In genomic region chr14:67683821-67684220, GRCh38 we compare ENCODE assay signal across 30 cellular contexts. TPM values are rescaled to one million over a fixed set of nuclear protein-coding genes. Genes with fewer than 3 reads are reported as not detected.
DNase-seq lines count a peak whose midpoint lies in the region; ATAC-seq, FAIRE-seq and TF ChIP-seq lines count a peak whose summit lies in the region.
"Had no signal": no experiment of that assay in that cellular context is flagged by ENCODE, and none has a peak within 500 bp of the region (broad histone marks: within the 10 kb centered on the region; RNA-seq: fewer than 3 reads in every experiment).

No MANE protein-coding gene starts in this region.

- no peak for DNase-seq in T-helper 2 cell treated with Interferon-gamma antibody and Interleukin-4, amounts not matched to agents 5 μg/mL and 100 μg/mL, for 36 hours (ENCODE audit: low spot score)
- DNase-seq in T-helper 2 cell (no peak), GM12878 (ENCODE audit: low read depth, low spot score) (no peak), left lobe of liver (ENCODE audit: low spot score) (no peak), SHP77 treated with DMSO at 0.1 percent for 48 hours (lab: John Stamatoyannopoulos, UW) (no peak)
- no peak for DNase-seq in CD4-positive, alpha-beta T cell
- DNase-seq: activated CD4-positive, alpha-beta T cell treated with anti-CD3 and anti-CD28 coated beads, Interleukin-2, amount 10 ng/mL, durations not matched to agents 7 days and 5 days; adrenal gland; brain microvascular endothelial cell; C1 segment of cervical spinal cord; Caco-2; DMS79; gastrocnemius medialis; left cardiac atrium; mammary epithelial cell; NCI-H2107; ovary; SIG-M5; small intestine; stimulated activated naive CD8-positive, alpha-beta T cell treated with anti-CD3 and anti-CD28 coated beads, Interleukin-15, Interleukin-2, amounts not matched to agents 100 U/mL and 50 U/mL, for 24 hours; T1000 had no signal

- H3K27me3 Mint-ChIP-seq in T-helper 2 cell treated with Interferon-gamma antibody and Interleukin-4, amounts not matched to agents 5 μg/mL and 100 μg/mL, for 36 hours (ENCODE audit: low read depth) = no peaks in the 10 kb centered on the region
- H3K27me3 Mint-ChIP-seq in CD4-positive, alpha-beta T cell = no peaks in the 10 kb centered on the region
- H3K27me3 Mint-ChIP-seq: activated CD4-positive, alpha-beta T cell treated with anti-CD3 and anti-CD28 coated beads, Interleukin-2, amount 10 ng/mL, durations not matched to agents 7 days and 5 days had no signal

- H3K36me3 ChIP-seq in GM12878 (ENCODE audit: control insufficient read depth in 2 of 2, insufficient read depth in 2 of 2, low read length in 1 of 2) (peaks cover 5 to 52% of the 10 kb centered on the region in 2 experiments), gastroesophageal sphincter (peaks cover 0 to 91% of the 10 kb centered on the region in 2 donors)
- H3K36me3 ChIP-seq: ovary had no signal

- peak overlapping the region; percentile 4 for H3K27ac Mint-ChIP-seq in T-helper 2 cell treated with Interferon-gamma antibody and Interleukin-4, amounts not matched to agents 5 μg/mL and 100 μg/mL, for 36 hours
- peak overlapping the region; percentile 23 for H3K27ac Mint-ChIP-seq in CD4-positive, alpha-beta T cell
- H3K27ac Mint-ChIP-seq: activated CD4-positive, alpha-beta T cell treated with anti-CD3 and anti-CD28 coated beads, Interleukin-2, amount 10 ng/mL, durations not matched to agents 7 days and 5 days had no signal

- peaks cover 43% of the 10 kb centered on the region for H3K4me1 Mint-ChIP-seq in T-helper 2 cell treated with Interferon-gamma antibody and Interleukin-4, amounts not matched to agents 5 μg/mL and 100 μg/mL, for 36 hours (ENCODE audit: low read depth)
- H3K4me1 Mint-ChIP-seq in CD4-positive, alpha-beta T cell (ENCODE audit: low read depth) = peaks cover 22% of the 10 kb centered on the region
- H3K4me1 Mint-ChIP-seq: neural crest cell had no signal

- H3K36me3 Mint-ChIP-seq in T-helper 2 cell treated with Interferon-gamma antibody and Interleukin-4, amounts not matched to agents 5 μg/mL and 100 μg/mL, for 36 hours (ENCODE audit: low read depth) = peaks cover 69% of the 10 kb centered on the region
- peaks cover 77% of the 10 kb centered on the region for H3K36me3 Mint-ChIP-seq in CD4-positive, alpha-beta T cell (ENCODE audit: low read depth)

- H3K9me3 Mint-ChIP-seq in T-helper 2 cell treated with Interferon-gamma antibody and Interleukin-4, amounts not matched to agents 5 μg/mL and 100 μg/mL, for 36 hours = no peaks in the 10 kb centered on the region
- H3K9me3 Mint-ChIP-seq in CD4-positive, alpha-beta T cell = no peaks in the 10 kb centered on the region
- H3K9me3 Mint-ChIP-seq: activated CD4-positive, alpha-beta T cell treated with anti-CD3 and anti-CD28 coated beads, Interleukin-2, amount 10 ng/mL, durations not matched to agents 7 days and 5 days; neural crest cell had no signal

- no peak overlapping the region for H3K4me2 ChIP-seq in GM12878 (ENCODE audit: control insufficient read depth, insufficient read depth)
- H3K4me2 ChIP-seq: hepatocyte had no signal

- no peak for ATAC-seq in CD4-positive, alpha-beta T cell (ENCODE audit: poor library complexity)
- no peak for ATAC-seq in GM12878
- peak; percentile 44 for ATAC-seq in left lobe of liver
- ATAC-seq in gastroesophageal sphincter = no peak
- ATAC-seq in HG02885 (IDR thresholded peaks at IDR 0.05; ENCODE audit: poor library complexity, unreplicated experiment) = no peak
- ATAC-seq: gastrocnemius medialis; left cardiac atrium; stimulated activated naive CD8-positive, alpha-beta T cell treated with anti-CD3 and anti-CD28 coated beads, Interleukin-15, Interleukin-2, amounts not matched to agents 100 U/mL and 50 U/mL, for 24 hours had no signal

- no peak overlapping the region for H3K9ac ChIP-seq in GM12878 (ENCODE audit: control insufficient read depth, insufficient read depth, low read length)

- no peak for TF ChIP-seq RAD21 in GM12878 (IDR thresholded peaks at IDR 0.05; ENCODE audit: insufficient read depth, low read depth, low read length)

- H3K27ac ChIP-seq in CD4-positive, alpha-beta T cell (ENCODE audit: low read depth, low read length) = no peak overlapping the region
- H3K27ac ChIP-seq in GM12878 (ENCODE audit: control insufficient read depth, insufficient read depth) = no peak overlapping the region
- no peak overlapping the region for H3K27ac ChIP-seq in gastroesophageal sphincter
- H3K27ac ChIP-seq: 22Rv1, adrenal gland, brain microvascular endothelial cell, gastrocnemius medialis, hepatocyte, ovary, right atrium auricular region had no signal

- TF ChIP-seq POLR2A in GM12878 (IDR thresholded peaks at IDR 0.05; ENCODE audit: low read depth, low read length) = no peak
- no peak for TF ChIP-seq POLR2A in gastroesophageal sphincter (IDR thresholded peaks at IDR 0.05)

- H3K4me1 ChIP-seq in GM12878 (ENCODE audit: control insufficient read depth, insufficient read depth, low read length) (peaks cover 18% of the 10 kb centered on the region), gastroesophageal sphincter (no peaks in the 10 kb centered on the region)
- H3K4me1 ChIP-seq: adrenal gland, Caco-2, gastrocnemius medialis, right atrium auricular region had no signal

- intact Hi-C loops in CD4-positive, alpha-beta T cell (cut with DNase I, micrococcal nuclease) = no loop called here
- intact Hi-C loops in GM12878 (cut with micrococcal nuclease; ENCODE audit: unreplicated experiment) = no loop called here

- no peak for FAIRE-seq in GM12878 (lab: Jason Lieb, UNC)
- FAIRE-seq: G401.6, RCC 7860, small intestine had no signal

- TSS peak; percentile 13 for BruUV-seq in GM12878 (replicated peaks; lab: Mats Ljungman, UMichigan)

- no peak overlapping the region for H3K4me3 Mint-ChIP-seq in T-helper 2 cell treated with Interferon-gamma antibody and Interleukin-4, amounts not matched to agents 5 μg/mL and 100 μg/mL, for 36 hours
- H3K4me3 Mint-ChIP-seq in CD4-positive, alpha-beta T cell = no peak overlapping the region
- H3K4me3 Mint-ChIP-seq: activated CD4-positive, alpha-beta T cell treated with anti-CD3 and anti-CD28 coated beads, Interleukin-2, amount 10 ng/mL, durations not matched to agents 7 days and 5 days; neural crest cell had no signal

- SMC1A ChIA-PET in GM12878 (lab: Charles Lee; ENCODE audit: uncharacterized antibody, unreplicated experiment) = interaction anchor here (0.8 to 7.6 kb wide), 6 partner anchors 9 to 64 kb away, joined by 3 to 41 read pairs (median 6); partner anchors contain the start of genes ARG2 and RDH11

- no peaks in the 10 kb centered on the region; the same call in none of the 2 replicates for H3K79me2 ChIP-seq in GM12878 (ENCODE audit: control insufficient read depth, insufficient read depth, low read length)

- H3K4me3 ChIP-seq in GM12878 (no peak overlapping the region), gastroesophageal sphincter (no peak overlapping the region)
- H3K4me3 ChIP-seq: adrenal gland, gastrocnemius medialis, hepatocyte, ovary, right atrium auricular region had no signal

- H2AFZ ChIP-seq in GM12878 (ENCODE audit: control insufficient read depth, low read depth, low read length) = no peak overlapping the region
- H2AFZ ChIP-seq: hepatocyte had no signal

- TF ChIP-seq EP300 in GM12878 (IDR thresholded peaks at IDR 0.05; ENCODE audit: borderline replicate concordance in 1 of 2, control insufficient read depth in 1 of 2, low read depth in 2 of 2, low read length in 2 of 2) (no peak), gastroesophageal sphincter (IDR thresholded peaks at IDR 0.05) (no peak)

- no peaks in the 10 kb centered on the region for H3K9me3 ChIP-seq in CD4-positive, alpha-beta T cell (ENCODE audit: control insufficient read depth, low read length)
- H3K9me3 ChIP-seq in GM12878 (replicated peaks; ENCODE audit: control insufficient read depth, insufficient read depth, low read length) (no peaks in the 10 kb centered on the region; the same call in 2 of the 3 replicates), gastroesophageal sphincter (no peaks in the 10 kb centered on the region)
- H3K9me3 ChIP-seq: adrenal gland, Caco-2, gastrocnemius medialis, ovary, right atrium auricular region had no signal

- CTCF ChIA-PET in CD4-positive, alpha-beta T cell (lab: Charles Lee) = no interaction called here
- CTCF ChIA-PET in GM12878 (lab: Yijun Ruan, JAX) = interaction anchor here (1.2 to 1.7 kb wide), 5 partner anchors 9 to 324 kb away, joined by 3 to 7 read pairs (median 6); partner anchors contain the start of genes ARG2, ATP6V1D and EIF2S1

- in situ Hi-C loops in GM12878 (cut with MboI) = no loop called here

- RAD21 ChIA-PET in GM12878 (lab: Charles Lee; ENCODE audit: unreplicated experiment) = interaction anchor here (1.2 kb wide), 1 partner anchor 10 kb away, joined by 5 read pairs; no protein-coding TSS in a partner anchor

- no peaks in the 10 kb centered on the region for H3K27me3 ChIP-seq in CD4-positive, alpha-beta T cell (ENCODE audit: control insufficient read depth, insufficient read depth, low read length)
- H3K27me3 ChIP-seq in GM12878 (replicated peaks in 1 of 2; ENCODE audit: control insufficient read depth in 2 of 2, insufficient read depth in 2 of 2, low read length in 1 of 2) (no peaks in the 10 kb centered on the region), gastroesophageal sphincter (no peaks in the 10 kb centered on the region)
- H3K27me3 ChIP-seq: adrenal gland, brain microvascular endothelial cell, gastrocnemius medialis, hepatocyte, ovary, right atrium auricular region had no signal

- no peaks in the 10 kb centered on the region for H4K20me1 ChIP-seq in GM12878 (ENCODE audit: control insufficient read depth, insufficient read depth)

- TF ChIP-seq CTCF in CD4-positive, alpha-beta T cell (IDR thresholded peaks at IDR 0.05) = no peak
- TF ChIP-seq CTCF in GM12878 (IDR thresholded peaks at IDR 0.05 in 2 of 3, conservative IDR thresholded peaks at IDR 0.05 in 1 of 3; ENCODE audit: control insufficient read depth in 2 of 3, extremely low read depth in 1 of 3, insufficient read depth in 1 of 3, low read depth in 3 of 3, low read length in 3 of 3) (no peak), gastroesophageal sphincter (IDR thresholded peaks at IDR 0.05) (no peak)

- POLR2A ChIA-PET in CD4-positive, alpha-beta T cell (lab: Charles Lee) = interaction anchor here (0.7 kb wide), 1 partner anchor 11 kb away, joined by 3 read pairs; no protein-coding TSS in a partner anchor
- POLR2A ChIA-PET in GM12878 (lab: Charles Lee) = interaction anchor here (1.0 to 6.8 kb wide), 3 partner anchors 9 to 15 kb away, joined by 3 to 62 read pairs (median 5); partner anchors contain the start of gene RDH11

RNA-seq across cellular contexts. Expression of gene VTI1B, which starts 9.4 kb away (rescaled TPM):
- 10 to 100 TPM; 24.4 to 27.0 TPM for total RNA-seq in CD4-positive, alpha-beta T cell
- total RNA-seq in GM12878 (2013; cell fraction: nucleolus; rRNA removed) = 37.1 and 40.8 TPM in 2 replicates
- total RNA-seq in GM12878 (2014; rRNA removed) (28.2 and 32.0 TPM in 2 replicates), GM12878 (2014; rRNA removed; fragmentation: Illumina TruSeq; extraction: Trizol) (46.7 and 49.8 TPM in 2 replicates), GM12878 (2021) (65.5 and 68.1 TPM in 2 replicates), left lobe of liver (58.9 TPM), gastroesophageal sphincter (10 to 100 TPM; 77.0 to 98.5 (median 90.4) TPM)
- 44.8 TPM for polyA plus RNA-seq in GM12878 (2011; ENCODE audit: low read depth)
- polyA plus RNA-seq in GM12878 (2011; rRNA removed) (89.6 and 108 TPM in 2 replicates), GM12878 (2014; fragmentation: Illumina TruSeq; extraction: Trizol) (51.2 and 55.0 TPM in 2 replicates), GM12878 (2014; fragmentation: Nextera tagmentation; extraction: Ambion mirVana) (10 to 100 TPM; 15.0 to 43.8 TPM), GM12878 (2014; rRNA removed) (34.8 and 44.9 TPM in 2 replicates), GM12878 (2016; fragmentation: Nextera tagmentation; extraction: Ambion mirVana) (100 to 1,000 TPM in 1 of 2 experiments, 10 to 100 TPM in 1; 93.0 to 117 TPM)
- 31.8 and 39.7 TPM in 2 replicates for polyA plus RNA-seq in GM12878 (2011; cell fraction: cytosol; rRNA removed)
- polyA plus RNA-seq in GM12878 (2011; cell fraction: nucleus; rRNA removed) = 22.5 and 33.3 TPM in 2 replicates
- 52.2 and 56.4 TPM in 2 replicates for polyA plus RNA-seq in GM12878 (2012)
- 39.6 and 47.1 TPM in 2 replicates for polyA minus RNA-seq in GM12878 (2011; rRNA and poly(A)+ RNA removed)
- polyA minus RNA-seq in GM12878 (2011; cell fraction: cytosol; rRNA and poly(A)+ RNA removed) = 15.6 and 18.0 TPM in 2 replicates
- 17.3 and 25.0 TPM in 2 replicates for polyA minus RNA-seq in GM12878 (2011; cell fraction: nucleus; rRNA and poly(A)+ RNA removed)

RNA-seq across cellular contexts. Expression of gene RDH11, which starts 11.7 kb away (rescaled TPM):
- total RNA-seq in CD4-positive, alpha-beta T cell = 10 to 100 TPM; 13.6 to 14.2 TPM
- 113 and 121 TPM in 2 replicates for total RNA-seq in GM12878 (2013; cell fraction: nucleolus; rRNA removed)
- total RNA-seq in GM12878 (2014; rRNA removed) (69.6 and 84.5 TPM in 2 replicates), GM12878 (2014; rRNA removed; fragmentation: Illumina TruSeq; extraction: Trizol) (81.0 and 85.0 TPM in 2 replicates), GM12878 (2021) (49.7 and 60.2 TPM in 2 replicates), left lobe of liver (85.1 TPM), gastroesophageal sphincter (10 to 100 TPM; 38.5 to 42.5 (median 41.4) TPM)
- 28.1 TPM for polyA plus RNA-seq in GM12878 (2011; ENCODE audit: low read depth)
- polyA plus RNA-seq in GM12878 (2011; rRNA removed) (161 and 166 TPM in 2 replicates), GM12878 (2014; fragmentation: Illumina TruSeq; extraction: Trizol) (78.3 and 96.2 TPM in 2 replicates), GM12878 (2014; fragmentation: Nextera tagmentation; extraction: Ambion mirVana) (10 to 100 TPM; 76.2 to 88.7 TPM), GM12878 (2014; rRNA removed) (66.9 and 83.4 TPM in 2 replicates), GM12878 (2016; fragmentation: Nextera tagmentation; extraction: Ambion mirVana) (10 to 100 TPM; 55.6 to 56.1 TPM)
- 103 and 106 TPM in 2 replicates for polyA plus RNA-seq in GM12878 (2011; cell fraction: cytosol; rRNA removed)
- 99.0 and 128 TPM in 2 replicates for polyA plus RNA-seq in GM12878 (2011; cell fraction: nucleus; rRNA removed)
- polyA plus RNA-seq in GM12878 (2012) = 38.7 and 43.7 TPM in 2 replicates
- 133 and 164 TPM in 2 replicates for polyA minus RNA-seq in GM12878 (2011; rRNA and poly(A)+ RNA removed)
- polyA minus RNA-seq in GM12878 (2011; cell fraction: cytosol; rRNA and poly(A)+ RNA removed) = 49.3 and 50.5 TPM in 2 replicates
- 43.9 and 56.9 TPM in 2 replicates for polyA minus RNA-seq in GM12878 (2011; cell fraction: nucleus; rRNA and poly(A)+ RNA removed)

RNA-seq across cellular contexts. Expression of gene RDH12, which starts 17.9 kb away (rescaled TPM):
- not detected for total RNA-seq in CD4-positive, alpha-beta T cell
- total RNA-seq in GM12878 (2013; cell fraction: nucleolus; rRNA removed) = not detected in 2 replicates
- total RNA-seq in GM12878 (2014; rRNA removed) (not detected in 2 replicates), GM12878 (2014; rRNA removed; fragmentation: Illumina TruSeq; extraction: Trizol) (not detected in 2 replicates), GM12878 (2021) (not detected in 2 replicates), left lobe of liver (1.4 TPM), gastroesophageal sphincter (under 1 TPM in 1 of 4 donors, not detected in 3; 0.20 TPM)
- not detected for polyA plus RNA-seq in GM12878 (2011; ENCODE audit: low read depth)
- polyA plus RNA-seq in GM12878 (2011; rRNA removed) (not detected in 2 replicates), GM12878 (2014; fragmentation: Illumina TruSeq; extraction: Trizol) (not detected in 2 replicates), GM12878 (2014; fragmentation: Nextera tagmentation; extraction: Ambion mirVana) (not detected), GM12878 (2014; rRNA removed) (not detected in 2 replicates), GM12878 (2016; fragmentation: Nextera tagmentation; extraction: Ambion mirVana) (not detected)
- not detected in 2 replicates for polyA plus RNA-seq in GM12878 (2011; cell fraction: cytosol; rRNA removed)
- not detected in 2 replicates for polyA plus RNA-seq in GM12878 (2011; cell fraction: nucleus; rRNA removed)
- 0.07 and 0.50 TPM in 2 replicates for polyA plus RNA-seq in GM12878 (2012)
- polyA minus RNA-seq in GM12878 (2011; rRNA and poly(A)+ RNA removed) = not detected in 2 replicates
- not detected in 2 replicates for polyA minus RNA-seq in GM12878 (2011; cell fraction: cytosol; rRNA and poly(A)+ RNA removed)
- not detected in 2 replicates for polyA minus RNA-seq in GM12878 (2011; cell fraction: nucleus; rRNA and poly(A)+ RNA removed)
- total RNA-seq: activated CD4-positive, alpha-beta T cell treated with anti-CD3 and anti-CD28 coated beads, Interleukin-2, amount 10 ng/mL, durations not matched to agents 7 days and 5 days; Caco-2; fibroblast of lung; left cardiac atrium; mammary epithelial cell; neural crest cell; right atrium auricular region had no signal
- polyA plus RNA-seq: fibroblast of lung had no signal
